In the genomic region with DNA sequence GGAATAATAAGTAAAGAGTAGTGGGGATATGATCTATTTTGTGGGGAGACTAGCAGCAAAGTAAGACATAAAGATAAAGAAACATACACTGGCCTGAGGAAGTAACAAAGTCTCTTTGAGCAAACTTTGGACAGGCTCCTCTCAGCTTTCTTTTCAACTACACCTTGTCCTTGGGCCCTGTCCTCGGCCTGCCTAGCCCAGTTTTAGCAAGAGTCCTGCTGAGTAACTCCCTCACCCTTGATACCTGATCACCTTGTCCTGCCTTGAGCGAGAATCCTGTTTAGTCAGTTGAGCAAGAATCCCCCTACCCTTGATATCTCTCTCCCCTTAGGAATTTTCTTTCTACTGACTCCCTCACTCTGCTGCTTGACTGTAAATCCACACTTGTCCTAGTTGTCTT, we compare ENCODE assay signal across 1 cellular context.
TF ChIP-seq lines count a peak whose summit lies in the region.

No MANE protein-coding gene starts in this region.

TF ChIP-seq in GM23338, 12 proteins besides CTCF, POLR2A, EP300 and RAD21 (continued from another document):
- TF ChIP-seq ZNF462 (CRISPR knock-in tag; IDR thresholded peaks at IDR 0.05) (no peak), NANOG (IDR thresholded peaks at IDR 0.05; ENCODE audit: borderline replicate concordance) (no peak), JUNB (IDR thresholded peaks at IDR 0.05; ENCODE audit: unreplicated experiment) (no peak), CREB1 (CRISPR knock-in tag; IDR thresholded peaks at IDR 0.05; ENCODE audit: low read depth) (no peak), STAT1 (IDR thresholded peaks at IDR 0.05; ENCODE audit: unreplicated experiment) (no peak)
- TF ChIP-seq, protein P1, sequence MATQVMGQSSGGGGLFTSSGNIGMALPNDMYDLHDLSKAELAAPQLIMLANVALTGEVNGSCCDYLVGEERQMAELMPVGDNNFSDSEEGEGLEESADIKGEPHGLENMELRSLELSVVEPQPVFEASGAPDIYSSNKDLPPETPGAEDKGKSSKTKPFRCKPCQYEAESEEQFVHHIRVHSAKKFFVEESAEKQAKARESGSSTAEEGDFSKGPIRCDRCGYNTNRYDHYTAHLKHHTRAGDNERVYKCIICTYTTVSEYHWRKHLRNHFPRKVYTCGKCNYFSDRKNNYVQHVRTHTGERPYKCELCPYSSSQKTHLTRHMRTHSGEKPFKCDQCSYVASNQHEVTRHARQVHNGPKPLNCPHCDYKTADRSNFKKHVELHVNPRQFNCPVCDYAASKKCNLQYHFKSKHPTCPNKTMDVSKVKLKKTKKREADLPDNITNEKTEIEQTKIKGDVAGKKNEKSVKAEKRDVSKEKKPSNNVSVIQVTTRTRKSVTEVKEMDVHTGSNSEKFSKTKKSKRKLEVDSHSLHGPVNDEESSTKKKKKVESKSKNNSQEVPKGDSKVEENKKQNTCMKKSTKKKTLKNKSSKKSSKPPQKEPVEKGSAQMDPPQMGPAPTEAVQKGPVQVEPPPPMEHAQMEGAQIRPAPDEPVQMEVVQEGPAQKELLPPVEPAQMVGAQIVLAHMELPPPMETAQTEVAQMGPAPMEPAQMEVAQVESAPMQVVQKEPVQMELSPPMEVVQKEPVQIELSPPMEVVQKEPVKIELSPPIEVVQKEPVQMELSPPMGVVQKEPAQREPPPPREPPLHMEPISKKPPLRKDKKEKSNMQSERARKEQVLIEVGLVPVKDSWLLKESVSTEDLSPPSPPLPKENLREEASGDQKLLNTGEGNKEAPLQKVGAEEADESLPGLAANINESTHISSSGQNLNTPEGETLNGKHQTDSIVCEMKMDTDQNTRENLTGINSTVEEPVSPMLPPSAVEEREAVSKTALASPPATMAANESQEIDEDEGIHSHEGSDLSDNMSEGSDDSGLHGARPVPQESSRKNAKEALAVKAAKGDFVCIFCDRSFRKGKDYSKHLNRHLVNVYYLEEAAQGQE (IDR thresholded peaks at IDR 0.05; ENCODE audit: unreplicated experiment) = no peak
- TF ChIP-seq, protein P2, sequence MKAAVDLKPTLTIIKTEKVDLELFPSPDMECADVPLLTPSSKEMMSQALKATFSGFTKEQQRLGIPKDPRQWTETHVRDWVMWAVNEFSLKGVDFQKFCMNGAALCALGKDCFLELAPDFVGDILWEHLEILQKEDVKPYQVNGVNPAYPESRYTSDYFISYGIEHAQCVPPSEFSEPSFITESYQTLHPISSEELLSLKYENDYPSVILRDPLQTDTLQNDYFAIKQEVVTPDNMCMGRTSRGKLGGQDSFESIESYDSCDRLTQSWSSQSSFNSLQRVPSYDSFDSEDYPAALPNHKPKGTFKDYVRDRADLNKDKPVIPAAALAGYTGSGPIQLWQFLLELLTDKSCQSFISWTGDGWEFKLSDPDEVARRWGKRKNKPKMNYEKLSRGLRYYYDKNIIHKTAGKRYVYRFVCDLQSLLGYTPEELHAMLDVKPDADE (IDR thresholded peaks at IDR 0.05) = no peak
